13 cellular contexts compared by ENCODE assay signal in genomic region chr13:110055089-110055488, GRCh38.
DNase-seq lines count a peak whose midpoint lies in the region; ATAC-seq, FAIRE-seq and TF ChIP-seq lines count a peak whose summit lies in the region.
"Had no signal": no experiment of that assay in that cellular context is flagged by ENCODE, and none has a peak within 500 bp of the region (broad histone marks: within the 10 kb centered on the region; RNA-seq: fewer than 3 reads in every experiment).

No MANE protein-coding gene starts in this region.

- no peak overlapping the region for H3K4me3 Mint-ChIP-seq in astrocyte (ENCODE audit: unreplicated experiment)

- peaks cover 5% of the 10 kb centered on the region for H3K9me3 Mint-ChIP-seq in astrocyte (ENCODE audit: unreplicated experiment)

- ATAC-seq in GM19043 (IDR thresholded peaks at IDR 0.05; ENCODE audit: low read depth, unreplicated experiment), result peak; percentile 88
- peak; percentile 96 for ATAC-seq in HG03432 (IDR thresholded peaks at IDR 0.05; ENCODE audit: unreplicated experiment)

- H3K4me2 ChIP-seq in astrocyte (ENCODE audit: low read length), result no peak overlapping the region

- H3K27me3 ChIP-seq in astrocyte (ENCODE audit: insufficient read depth, low read length), result no peaks in the 10 kb centered on the region
- H3K27me3 ChIP-seq in MG63, result no peaks in the 10 kb centered on the region
- H3K27me3 ChIP-seq: esophagus muscularis mucosa, right atrium auricular region had no signal

- peaks cover 22% of the 10 kb centered on the region for H3K4me1 Mint-ChIP-seq in astrocyte (ENCODE audit: low read depth, unreplicated experiment)

- H3K9me3 ChIP-seq in astrocyte (ENCODE audit: insufficient read depth, low read depth, low read length) (no peaks in the 10 kb centered on the region), MG63 (no peaks in the 10 kb centered on the region)
- H3K9me3 ChIP-seq: esophagus muscularis mucosa, right atrium auricular region had no signal

- H3K4me1 ChIP-seq in astrocyte (ENCODE audit: insufficient read depth, low read length), result no peaks in the 10 kb centered on the region
- H3K4me1 ChIP-seq: esophagus muscularis mucosa, right atrium auricular region had no signal

- no peak overlapping the region for H3K9ac ChIP-seq in astrocyte (ENCODE audit: low read length)

- H4K20me1 ChIP-seq in astrocyte (ENCODE audit: insufficient read depth, low read length), result no peaks in the 10 kb centered on the region

- FAIRE-seq in astrocyte (lab: Jason Lieb, UNC), result no peak

- H3K27me3 Mint-ChIP-seq in astrocyte (ENCODE audit: low read depth, unreplicated experiment), result peaks cover 2% of the 10 kb centered on the region

- peak overlapping the region; percentile 66 for H3K27ac Mint-ChIP-seq in astrocyte (ENCODE audit: unreplicated experiment)

- DNase-seq in AG10803 (ENCODE audit: low read depth) (peak; percentile 59), astrocyte (ENCODE audit: low read depth) (peak; percentile 75), NCI-H748 (lab: John Stamatoyannopoulos, UW; ENCODE audit: unreplicated experiment) (no peak), C1 segment of cervical spinal cord (lab: John Stamatoyannopoulos, UW) (no peak), MG63 (no peak), NCI-H1930 (lab: John Stamatoyannopoulos, UW) (no peak)
- DNase-seq: activated CD8-positive, alpha-beta memory T cell treated with anti-CD3 and anti-CD28 coated beads, Interleukin-2, amount 50 U/mL, for 48 hours; NCI-H2029; trophoblast cell had no signal

- no peak overlapping the region for H3K27ac ChIP-seq in astrocyte (ENCODE audit: low read depth, low read length)
- H3K27ac ChIP-seq: esophagus muscularis mucosa, right atrium auricular region had no signal

- H3K36me3 ChIP-seq in astrocyte (ENCODE audit: insufficient read depth, low read length) (no peaks in the 10 kb centered on the region), MG63 (no peaks in the 10 kb centered on the region)
- H3K36me3 ChIP-seq: esophagus muscularis mucosa, right atrium auricular region had no signal

- no peaks in the 10 kb centered on the region for H3K79me2 ChIP-seq in astrocyte (ENCODE audit: insufficient read depth, low read length)

- H3K36me3 Mint-ChIP-seq in astrocyte (ENCODE audit: low read depth, unreplicated experiment), result no peaks in the 10 kb centered on the region

- H3K4me3 ChIP-seq in AG10803 (ENCODE audit: low read length) (no peak overlapping the region), astrocyte (ENCODE audit: insufficient read depth, low read depth, low read length) (no peak overlapping the region), MG63 (no peak overlapping the region)
- H3K4me3 ChIP-seq: esophagus muscularis mucosa, right atrium auricular region had no signal

- no peak overlapping the region for H2AFZ ChIP-seq in astrocyte (ENCODE audit: low read depth, low read length)

- no peak for TF ChIP-seq CTCF in AG10803 (conservative IDR thresholded peaks at IDR 0.05; ENCODE audit: low read length)
- TF ChIP-seq CTCF in astrocyte (IDR thresholded peaks at IDR 0.05; ENCODE audit: insufficient read depth, low read depth, low read length), result no peak

Comparison
In these comparisons a context has a peak if more than half of its experiments do, and no peak if none do; other contexts are left out.
1. DNase-seq: peak in AG10803 (single experiment) and astrocyte (single experiment); none in NCI-H748 (single experiment), C1 segment of cervical spinal cord (0 of 14), MG63 (single experiment) and NCI-H1930 (0 of 2).